14 cellular contexts compared by ENCODE assay signal in the genomic region with DNA sequence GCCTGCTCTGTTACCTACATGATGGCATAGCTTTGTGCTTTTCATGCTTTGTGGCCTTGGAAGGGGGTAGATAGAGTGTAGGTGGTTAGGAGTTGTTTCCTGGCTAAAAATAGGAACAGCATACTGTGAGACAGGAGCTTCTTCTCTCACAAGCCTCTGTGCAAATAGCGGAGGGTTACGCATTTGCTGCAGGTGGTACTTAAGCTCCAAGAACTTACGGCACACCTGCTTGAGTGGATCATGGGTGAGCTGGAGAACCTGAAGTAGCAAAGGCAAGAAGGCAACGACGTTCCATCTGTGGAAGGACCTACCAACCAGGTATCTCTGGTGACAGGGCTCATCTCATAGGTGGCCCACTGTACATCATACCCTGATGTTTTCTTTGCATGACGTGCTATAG.
DNase-seq lines count a peak whose midpoint lies in the region; ATAC-seq, FAIRE-seq and TF ChIP-seq lines count a peak whose summit lies in the region.
"Had no signal": no experiment of that assay in that cellular context is flagged by ENCODE, and none has a peak within 500 bp of the region (broad histone marks: within the 10 kb centered on the region; RNA-seq: fewer than 3 reads in every experiment).

No MANE protein-coding gene starts in this region.

- 92% methylated on average over 4 of the region's 6 CpGs for WGBS in HepG2 (ENCODE audit: low lambda C conversion rate)

- no peak overlapping the region for H2AFZ ChIP-seq in HepG2 (ENCODE audit: low read length)

- H4K20me1 ChIP-seq in HepG2 (ENCODE audit: insufficient read depth, low read length) = no peaks in the 10 kb centered on the region

- H3K9me3 ChIP-seq in cardiac muscle cell (ENCODE audit: low read depth) (no peaks in the 10 kb centered on the region), HepG2 (ENCODE audit: low read length) (no peaks in the 10 kb centered on the region)
- H3K9me3 ChIP-seq: esophagus squamous epithelium, vagina had no signal

- H3K27me3 ChIP-seq in cardiac muscle cell (no peaks in the 10 kb centered on the region), HepG2 (ENCODE audit: control insufficient read depth in 1 of 2, insufficient read depth in 2 of 2, low read length in 2 of 2) (no peaks in the 10 kb centered on the region)
- H3K27me3 ChIP-seq: esophagus squamous epithelium, vagina had no signal

- CTCF ChIA-PET in HepG2 (lab: Yijun Ruan, JAX; ENCODE audit: low intra/inter-chr PET ratio, low total read pairs) = no interaction called here

- no peaks in the 10 kb centered on the region for H3K36me3 ChIP-seq in cardiac muscle cell
- peaks cover 0 to 2% of the 10 kb centered on the region in 2 experiments; a peak in 1 of 5 replicates for H3K36me3 ChIP-seq in HepG2 (replicated peaks in 1 of 2; ENCODE audit: control insufficient read depth in 1 of 2, insufficient read depth in 2 of 2, low read length in 2 of 2)
- H3K36me3 ChIP-seq: esophagus squamous epithelium, vagina had no signal

- DNase-seq in cardiac muscle cell (ENCODE audit: low read depth in 1 of 2, low spot score in 1 of 2) (no peak), Right ventricle myocardium inferior (ENCODE audit: missing footprints) (no peak), HepG2 (ENCODE audit: low spot score) (no peak), ureter (ENCODE audit: low spot score) (no peak)
- DNase-seq in stimulated activated naive B cell treated with anti-CD40 and anti-IgM and Interleukin-4, amounts not matched to agents 10 μg/mL and 1 μg/mL and 100 μg/mL, for 72 hours = peak; percentile 27
- no peak for DNase-seq in stimulated activated CD4-positive, alpha-beta T cell treated with anti-CD3 and anti-CD28 coated beads, Interleukin-4, amount 100 ng/mL, for 1 hour
- DNase-seq: activated CD4-positive, alpha-beta T cell treated with anti-CD3 and anti-CD28 coated beads, Interleukin-2, amount 50 U/mL, for 1 hour; activated effector memory CD4-positive, alpha-beta T cell treated with anti-CD3 and anti-CD28 coated beads, Interleukin-2, amount 50 U/mL, for 16 hours; esophagus squamous epithelium; NK-92 treated with Interleukin-12 subunit alpha and Interleukin-12 subunit beta, amount 100 ng/mL, for 24 hours had no signal

- TF ChIP-seq CTCF in cardiac muscle cell (IDR thresholded peaks at IDR 0.05; ENCODE audit: low read depth, low read length) = no peak
- TF ChIP-seq CTCF in HepG2 (CRISPR knock-in tag; IDR thresholded peaks at IDR 0.05) = no peak

- in situ Hi-C loops in HepG2 (cut with HindIII; ENCODE audit: extremely low pct_ligation_motif_present, low pct_unique_long_range_greater_than_20kb) = no loop called here

- H3K79me2 ChIP-seq in HepG2 (ENCODE audit: insufficient read depth, low read length) = no peaks in the 10 kb centered on the region

- H3K27ac Mint-ChIP-seq in activated naive CD8-positive, alpha-beta T cell = peak overlapping the region; percentile 51
- H3K27ac Mint-ChIP-seq in stimulated activated naive B cell treated with anti-CD40 and anti-IgM and Interleukin-4, amounts not matched to agents 10 μg/mL and 1 μg/mL and 100 μg/mL, for 72 hours = peak overlapping the region; percentile 91
- H3K27ac Mint-ChIP-seq: T-helper 1 cell treated with Interleukin-12 subunit alpha and Interleukin-12 subunit beta and Interleukin-4 antibody, amounts not matched to agents 30 μg/mL and 1 μg/mL, for 36 hours had no signal

- no peak overlapping the region for H3K4me3 ChIP-seq in cardiac muscle cell
- H3K4me3 ChIP-seq in HepG2 (replicated peaks in 1 of 3; ENCODE audit: insufficient read depth in 1 of 3, low read depth in 2 of 3, low read length in 3 of 3) = no peak overlapping the region
- H3K4me3 ChIP-seq: vagina had no signal

- BruUV-seq in HepG2 (replicated peaks; lab: Mats Ljungman, UMichigan) = no TSS peak

- H3K27me3 Mint-ChIP-seq in activated naive CD8-positive, alpha-beta T cell = no peaks in the 10 kb centered on the region
- H3K27me3 Mint-ChIP-seq in stimulated activated naive B cell treated with anti-CD40 and anti-IgM and Interleukin-4, amounts not matched to agents 10 μg/mL and 1 μg/mL and 100 μg/mL, for 72 hours = no peaks in the 10 kb centered on the region

- H3K9me3 Mint-ChIP-seq in activated naive CD8-positive, alpha-beta T cell (ENCODE audit: low read depth) = no peaks in the 10 kb centered on the region
- peaks cover 0 to 3% of the 10 kb centered on the region in 2 donors for H3K9me3 Mint-ChIP-seq in stimulated activated naive B cell treated with anti-CD40 and anti-IgM and Interleukin-4, amounts not matched to agents 10 μg/mL and 1 μg/mL and 100 μg/mL, for 72 hours
- H3K9me3 Mint-ChIP-seq: T-helper 1 cell treated with Interleukin-12 subunit alpha and Interleukin-12 subunit beta and Interleukin-4 antibody, amounts not matched to agents 30 μg/mL and 1 μg/mL, for 36 hours had no signal

- peak overlapping the region; percentile 56 for H3K27ac ChIP-seq in cardiac muscle cell
- H3K27ac ChIP-seq in HepG2 (ENCODE audit: extremely low read length, insufficient read depth, low read length) = no peak overlapping the region
- H3K27ac ChIP-seq: vagina had no signal

- intact Hi-C loops in Right ventricle myocardium inferior (cut with DNase I) (no loop called here), HepG2 (cut with micrococcal nuclease; ENCODE audit: unreplicated experiment) (no loop called here)

- H3K36me3 Mint-ChIP-seq in activated naive CD8-positive, alpha-beta T cell = peaks cover 9% of the 10 kb centered on the region
- H3K36me3 Mint-ChIP-seq in stimulated activated naive B cell treated with anti-CD40 and anti-IgM and Interleukin-4, amounts not matched to agents 10 μg/mL and 1 μg/mL and 100 μg/mL, for 72 hours = peaks cover 24 to 25% of the 10 kb centered on the region in 2 donors

- TF ChIP-seq EP300 in HepG2 (IDR thresholded peaks at IDR 0.05; ENCODE audit: low read depth in 2 of 2, low read length in 2 of 2) (no peak), HepG2 (CRISPR knock-in tag; IDR thresholded peaks at IDR 0.05; ENCODE audit: borderline replicate concordance) (no peak)

- no peak overlapping the region for H3K9ac ChIP-seq in HepG2 (ENCODE audit: insufficient read depth, low read depth, low read length)

- no peak for TF ChIP-seq POLR2A in HepG2 (IDR thresholded peaks at IDR 0.05; ENCODE audit: insufficient read depth in 1 of 2, low read depth in 2 of 2, low read length in 2 of 2)

- FAIRE-seq in HepG2 (lab: Jason Lieb, UNC) = no peak

- peaks cover 44% of the 10 kb centered on the region for H3K4me1 Mint-ChIP-seq in activated naive CD8-positive, alpha-beta T cell (ENCODE audit: low read depth)
- H3K4me1 Mint-ChIP-seq in stimulated activated naive B cell treated with anti-CD40 and anti-IgM and Interleukin-4, amounts not matched to agents 10 μg/mL and 1 μg/mL and 100 μg/mL, for 72 hours = peaks cover 56 to 90% of the 10 kb centered on the region in 2 donors

- no peak for TF ChIP-seq RAD21 in HepG2 (CRISPR knock-in tag; IDR thresholded peaks at IDR 0.05)

- H3K4me3 Mint-ChIP-seq in activated naive CD8-positive, alpha-beta T cell = no peak overlapping the region
- H3K4me3 Mint-ChIP-seq in stimulated activated naive B cell treated with anti-CD40 and anti-IgM and Interleukin-4, amounts not matched to agents 10 μg/mL and 1 μg/mL and 100 μg/mL, for 72 hours = peak overlapping the region; percentile 82
- H3K4me3 Mint-ChIP-seq: T-helper 1 cell treated with Interleukin-12 subunit alpha and Interleukin-12 subunit beta and Interleukin-4 antibody, amounts not matched to agents 30 μg/mL and 1 μg/mL, for 36 hours had no signal

- POLR2A ChIA-PET in HepG2 (lab: Yijun Ruan, JAX) = interaction anchor here (1.2 kb wide), 1 partner anchor 43 kb away, joined by 3 read pairs; no protein-coding TSS in a partner anchor

- H3K4me2 ChIP-seq in HepG2 (ENCODE audit: low read depth, low read length) = no peak overlapping the region

- H3K4me1 ChIP-seq in cardiac muscle cell (ENCODE audit: low read depth) = peaks cover 14% of the 10 kb centered on the region
- peaks cover 11% of the 10 kb centered on the region for H3K4me1 ChIP-seq in HepG2 (ENCODE audit: insufficient read depth, low read length)
- H3K4me1 ChIP-seq: esophagus squamous epithelium, vagina had no signal

- ATAC-seq in Right ventricle myocardium inferior (no peak), HG03108 (IDR thresholded peaks at IDR 0.05; ENCODE audit: unreplicated experiment) (peak; percentile 23), HepG2 (no peak)
- peak in 1 of 2 donors; percentile 16 for ATAC-seq in stimulated activated naive B cell treated with anti-CD40 and anti-IgM and Interleukin-4, amounts not matched to agents 10 μg/mL and 1 μg/mL and 100 μg/mL, for 72 hours (replicated peaks)

TF ChIP-seq in HepG2, 621 proteins besides CTCF, POLR2A, EP300 and RAD21:
- TF ChIP-seq NPAS2 (CRISPR knock-in tag; IDR thresholded peaks at IDR 0.05; ENCODE audit: borderline replicate concordance) (no peak), ZNF20 (CRISPR knock-in tag; IDR thresholded peaks at IDR 0.05) (no peak), CEBPG (CRISPR knock-in tag; IDR thresholded peaks at IDR 0.05) (no peak), MIER2 (CRISPR knock-in tag; IDR thresholded peaks at IDR 0.05) (no peak)
- TF ChIP-seq, protein P1, sequence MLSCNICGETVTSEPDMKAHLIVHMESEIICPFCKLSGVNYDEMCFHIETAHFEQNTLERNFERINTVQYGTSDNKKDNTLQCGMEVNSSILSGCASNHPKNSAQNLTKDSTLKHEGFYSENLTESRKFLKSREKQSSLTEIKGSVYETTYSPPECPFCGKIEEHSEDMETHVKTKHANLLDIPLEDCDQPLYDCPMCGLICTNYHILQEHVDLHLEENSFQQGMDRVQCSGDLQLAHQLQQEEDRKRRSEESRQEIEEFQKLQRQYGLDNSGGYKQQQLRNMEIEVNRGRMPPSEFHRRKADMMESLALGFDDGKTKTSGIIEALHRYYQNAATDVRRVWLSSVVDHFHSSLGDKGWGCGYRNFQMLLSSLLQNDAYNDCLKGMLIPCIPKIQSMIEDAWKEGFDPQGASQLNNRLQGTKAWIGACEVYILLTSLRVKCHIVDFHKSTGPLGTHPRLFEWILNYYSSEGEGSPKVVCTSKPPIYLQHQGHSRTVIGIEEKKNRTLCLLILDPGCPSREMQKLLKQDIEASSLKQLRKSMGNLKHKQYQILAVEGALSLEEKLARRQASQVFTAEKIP (CRISPR knock-in tag; IDR thresholded peaks at IDR 0.05; ENCODE audit: borderline replicate concordance) = no peak
- TF ChIP-seq, protein P2, sequence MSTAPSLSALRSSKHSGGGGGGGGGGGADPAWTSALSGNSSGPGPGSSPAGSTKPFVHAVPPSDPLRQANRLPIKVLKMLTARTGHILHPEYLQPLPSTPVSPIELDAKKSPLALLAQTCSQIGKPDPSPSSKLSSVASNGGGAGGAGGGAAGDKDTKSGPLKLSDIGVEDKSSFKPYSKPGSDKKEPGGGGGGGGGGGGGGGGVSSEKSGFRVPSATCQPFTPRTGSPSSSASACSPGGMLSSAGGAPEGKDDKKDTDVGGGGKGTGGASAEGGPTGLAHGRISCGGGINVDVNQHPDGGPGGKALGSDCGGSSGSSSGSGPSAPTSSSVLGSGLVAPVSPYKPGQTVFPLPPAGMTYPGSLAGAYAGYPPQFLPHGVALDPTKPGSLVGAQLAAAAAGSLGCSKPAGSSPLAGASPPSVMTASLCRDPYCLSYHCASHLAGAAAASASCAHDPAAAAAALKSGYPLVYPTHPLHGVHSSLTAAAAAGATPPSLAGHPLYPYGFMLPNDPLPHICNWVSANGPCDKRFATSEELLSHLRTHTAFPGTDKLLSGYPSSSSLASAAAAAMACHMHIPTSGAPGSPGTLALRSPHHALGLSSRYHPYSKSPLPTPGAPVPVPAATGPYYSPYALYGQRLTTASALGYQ (CRISPR knock-in tag; IDR thresholded peaks at IDR 0.05) = no peak
